ENCODE assay signal across 20 cellular contexts in genomic region chr14:52954346-52955214, GRCh38. TPM values are rescaled to one million over a fixed set of nuclear protein-coding genes. Genes with fewer than 3 reads are reported as not detected.
DNase-seq lines count a peak whose midpoint lies in the region; ATAC-seq, FAIRE-seq and TF ChIP-seq lines count a peak whose summit lies in the region.
"Had no signal": no experiment of that assay in that cellular context is flagged by ENCODE, and none has a peak within 500 bp of the region (broad histone marks: within the 10 kb centered on the region; RNA-seq: fewer than 3 reads in every experiment).

No MANE protein-coding gene starts in this region.

- POLR2A ChIA-PET in GM12878 (lab: Charles Lee), result interaction anchor here (0.7 kb wide), 1 partner anchor 199 kb away, joined by 3 read pairs; no protein-coding TSS in a partner anchor
- POLR2A ChIA-PET in activated CD4-positive, alpha-beta T cell treated with anti-CD3 and anti-CD28 coated beads, Interleukin-2, amount 10 ng/mL, durations not matched to agents 7 days and 5 days (lab: Charles Lee), result interaction anchor here (0.6 kb wide), 1 partner anchor 334 kb away, joined by 3 read pairs; no protein-coding TSS in a partner anchor

- no peaks in the 10 kb centered on the region for H3K36me3 Mint-ChIP-seq in activated naive CD4-positive, alpha-beta T cell treated with anti-CD3 and anti-CD28 coated beads for 36 hours (ENCODE audit: low read depth)
- no peaks in the 10 kb centered on the region for H3K36me3 Mint-ChIP-seq in activated CD4-positive, alpha-beta T cell treated with anti-CD3 and anti-CD28 coated beads, Interleukin-2, amount 10 ng/mL, durations not matched to agents 7 days and 5 days (ENCODE audit: low read depth)

- peak overlapping the region; percentile 66 for H3K27ac Mint-ChIP-seq in activated naive CD4-positive, alpha-beta T cell treated with anti-CD3 and anti-CD28 coated beads for 36 hours
- H3K27ac Mint-ChIP-seq in activated CD4-positive, alpha-beta T cell treated with anti-CD3 and anti-CD28 coated beads, Interleukin-2, amount 10 ng/mL, durations not matched to agents 7 days and 5 days, result no peak overlapping the region
- H3K27ac Mint-ChIP-seq: activated T-cell treated with anti-CD3 and anti-CD28 coated beads, Interleukin-2, amount 50 U/mL, for 24 hours had no signal

- 29% methylated on average over 6 of the region's 6 CpGs for WGBS in GM12878 (ENCODE audit: insufficient coverage, insufficient replicate concordance, low lambda C conversion rate, missing lambda C conversion rate)
- 68 to 84% methylated on average over 5 to 6 of the region's 6 CpGs for WGBS in transverse colon (ENCODE audit: low coverage in 1 of 2), 2 donors
- WGBS in small intestine, 3 donors, result 80 to 90% (median 81%) methylated on average over 6 of the region's 6 CpGs

- no peaks in the 10 kb centered on the region for H4K20me1 ChIP-seq in GM12878 (ENCODE audit: control insufficient read depth, insufficient read depth)

- H3K9ac ChIP-seq in GM12878 (ENCODE audit: control insufficient read depth, insufficient read depth, low read length), result no peak overlapping the region

- peaks cover 1 to 13% of the 10 kb centered on the region in 2 experiments for H3K27me3 ChIP-seq in GM12878 (replicated peaks in 1 of 2; ENCODE audit: control insufficient read depth in 2 of 2, insufficient read depth in 2 of 2, low read length in 1 of 2)
- peaks cover 39% of the 10 kb centered on the region for H3K27me3 ChIP-seq in transverse colon
- peaks cover 2 to 13% of the 10 kb centered on the region in 2 donors for H3K27me3 ChIP-seq in small intestine (ENCODE audit: control insufficient read depth in 2 of 2, insufficient read depth in 2 of 2, low read length in 2 of 2)
- H3K27me3 ChIP-seq: pancreas, SJSA1, testis had no signal

- TF ChIP-seq CTCF in GM12878 (IDR thresholded peaks at IDR 0.05 in 2 of 3, conservative IDR thresholded peaks at IDR 0.05 in 1 of 3; ENCODE audit: control insufficient read depth in 2 of 3, extremely low read depth in 1 of 3, insufficient read depth in 1 of 3, low read depth in 3 of 3, low read length in 3 of 3), result no peak
- TF ChIP-seq CTCF in transverse colon (IDR thresholded peaks at IDR 0.05), result peak in 1 of 5 experiments; percentile 30

- in situ Hi-C loops in GM12878 (cut with MboI) (no loop called here), transverse colon (cut with MboI; ENCODE audit: low pct_ligation_motif_present in 1 of 4, low pct_unique_long_range_greater_than_20kb in 1 of 4, low sequenced_read_pairs in 3 of 4) (loop anchor here in 1 of 4 donors (10.0 kb wide), 1 partner anchor 130 kb away; no protein-coding TSS in a partner anchor)

- TF ChIP-seq EP300 in GM12878 (IDR thresholded peaks at IDR 0.05; ENCODE audit: borderline replicate concordance in 1 of 2, control insufficient read depth in 1 of 2, low read depth in 2 of 2, low read length in 2 of 2) (no peak; a peak in 1 of 4 replicates), transverse colon (IDR thresholded peaks at IDR 0.05; ENCODE audit: low read depth) (no peak)

- no peak overlapping the region for H3K4me3 ChIP-seq in GM12878
- H3K4me3 ChIP-seq in transverse colon, result peak overlapping the region in 2 of 4 donors; percentile 6 to 13
- H3K4me3 ChIP-seq in small intestine (ENCODE audit: low read depth in 1 of 2, low read length in 2 of 2), result no peak overlapping the region
- H3K4me3 ChIP-seq: A549, pancreas, SJSA1, testis had no signal

- FAIRE-seq in GM12878 (lab: Jason Lieb, UNC) (no peak), small intestine (lab: Jason Lieb, UNC) (no peak)
- FAIRE-seq: A549, GM18507, pancreas had no signal

- no peak overlapping the region for H3K4me2 ChIP-seq in GM12878 (ENCODE audit: control insufficient read depth, insufficient read depth)
- H3K4me2 ChIP-seq: A549 had no signal

- H3K4me1 ChIP-seq in GM12878 (ENCODE audit: control insufficient read depth, insufficient read depth, low read length) (peaks cover 3% of the 10 kb centered on the region; the same call in 1 of the 2 replicates), transverse colon (peaks cover 0 to 18% (median 10%) of the 10 kb centered on the region in 4 donors), small intestine (ENCODE audit: control insufficient read depth in 2 of 2, insufficient read depth in 1 of 2, low read depth in 1 of 2, low read length in 1 of 2) (peaks cover 0 to 2% of the 10 kb centered on the region in 2 donors)

- intact Hi-C loops in activated naive CD4-positive, alpha-beta T cell treated with anti-CD3 and anti-CD28 coated beads for 36 hours (cut with micrococcal nuclease), result loop anchor here (1.0 to 5.0 kb wide), 2 partner anchors 226 to 402 kb away; partner anchors contain the start of genes GPR137C and TXNDC16
- intact Hi-C loops in GM12878 (cut with micrococcal nuclease; ENCODE audit: unreplicated experiment), result loop anchor here (5.0 kb wide), 1 partner anchor 37 kb away; no protein-coding TSS in a partner anchor
- intact Hi-C loops in transverse colon (cut with DNase I; ENCODE audit: low total_unique reads), result no loop called here

- peaks cover 25% of the 10 kb centered on the region for H3K27me3 Mint-ChIP-seq in activated naive CD4-positive, alpha-beta T cell treated with anti-CD3 and anti-CD28 coated beads for 36 hours (ENCODE audit: low read depth)
- H3K27me3 Mint-ChIP-seq in activated CD4-positive, alpha-beta T cell treated with anti-CD3 and anti-CD28 coated beads, Interleukin-2, amount 10 ng/mL, durations not matched to agents 7 days and 5 days, result peaks cover 45% of the 10 kb centered on the region

- RAD21 ChIA-PET in GM12878 (lab: Charles Lee; ENCODE audit: unreplicated experiment), result interaction anchor here (1.1 kb wide), 2 partner anchors 113 to 129 kb away, joined by 3 to 4 read pairs; no protein-coding TSS in a partner anchor

- peak; percentile 65 for ATAC-seq in GM12878
- ATAC-seq: A549, pancreas had no signal

- H3K79me2 ChIP-seq in GM12878 (ENCODE audit: control insufficient read depth, insufficient read depth, low read length), result no peaks in the 10 kb centered on the region

- peak overlapping the region; percentile 20 for H3K4me3 Mint-ChIP-seq in activated naive CD4-positive, alpha-beta T cell treated with anti-CD3 and anti-CD28 coated beads for 36 hours
- H3K4me3 Mint-ChIP-seq in activated CD4-positive, alpha-beta T cell treated with anti-CD3 and anti-CD28 coated beads, Interleukin-2, amount 10 ng/mL, durations not matched to agents 7 days and 5 days, result no peak overlapping the region
- H3K4me3 Mint-ChIP-seq: activated T-cell treated with anti-CD3 and anti-CD28 coated beads, Interleukin-2, amount 50 U/mL, for 24 hours; central memory CD8-positive, alpha-beta T cell had no signal

- no peaks in the 10 kb centered on the region for H3K36me3 ChIP-seq in GM12878 (ENCODE audit: control insufficient read depth in 2 of 2, insufficient read depth in 2 of 2, low read length in 1 of 2)
- H3K36me3 ChIP-seq in transverse colon, result no peaks in the 10 kb centered on the region
- H3K36me3 ChIP-seq in small intestine (ENCODE audit: control insufficient read depth in 2 of 2, insufficient read depth in 2 of 2, low read length in 2 of 2), result no peaks in the 10 kb centered on the region
- H3K36me3 ChIP-seq: pancreas had no signal

- peaks cover 27% of the 10 kb centered on the region for H3K4me1 Mint-ChIP-seq in activated naive CD4-positive, alpha-beta T cell treated with anti-CD3 and anti-CD28 coated beads for 36 hours (ENCODE audit: low read depth)
- peaks cover 16% of the 10 kb centered on the region for H3K4me1 Mint-ChIP-seq in activated CD4-positive, alpha-beta T cell treated with anti-CD3 and anti-CD28 coated beads, Interleukin-2, amount 10 ng/mL, durations not matched to agents 7 days and 5 days

- no peak for TF ChIP-seq RAD21 in GM12878 (IDR thresholded peaks at IDR 0.05; ENCODE audit: insufficient read depth, low read depth, low read length)

- SMC1A ChIA-PET in GM12878 (lab: Charles Lee; ENCODE audit: uncharacterized antibody, unreplicated experiment), result interaction anchor here (0.7 to 3.9 kb wide), 9 partner anchors 18 to 197 kb away, joined by 3 to 30 read pairs (median 4); no protein-coding TSS in a partner anchor

- TF ChIP-seq POLR2A in GM12878 (IDR thresholded peaks at IDR 0.05; ENCODE audit: low read depth, low read length) (no peak), transverse colon (IDR thresholded peaks at IDR 0.05) (peak; percentile 25)

- BruUV-seq in GM12878 (replicated peaks; lab: Mats Ljungman, UMichigan), result no TSS peak

- no peak overlapping the region for H2AFZ ChIP-seq in GM12878 (ENCODE audit: control insufficient read depth, low read depth, low read length)

- no peaks in the 10 kb centered on the region for H3K9me3 Mint-ChIP-seq in activated naive CD4-positive, alpha-beta T cell treated with anti-CD3 and anti-CD28 coated beads for 36 hours
- no peaks in the 10 kb centered on the region for H3K9me3 Mint-ChIP-seq in activated CD4-positive, alpha-beta T cell treated with anti-CD3 and anti-CD28 coated beads, Interleukin-2, amount 10 ng/mL, durations not matched to agents 7 days and 5 days
- H3K9me3 Mint-ChIP-seq: activated T-cell treated with anti-CD3 and anti-CD28 coated beads, Interleukin-2, amount 50 U/mL, for 24 hours; central memory CD8-positive, alpha-beta T cell had no signal

- H3K9me3 ChIP-seq in GM12878 (replicated peaks; ENCODE audit: control insufficient read depth, insufficient read depth, low read length) (no peaks in the 10 kb centered on the region), transverse colon (no peaks in the 10 kb centered on the region), small intestine (ENCODE audit: control insufficient read depth, low read depth) (no peaks in the 10 kb centered on the region)
- H3K9me3 ChIP-seq: A549, pancreas, SJSA1, testis had no signal

- no peak for DNase-seq in activated naive CD4-positive, alpha-beta T cell treated with anti-CD3 and anti-CD28 coated beads for 36 hours
- DNase-seq in activated naive CD4-positive, alpha-beta T cell (lab: John Stamatoyannopoulos, UW), result no peak
- DNase-seq in GM12878 (ENCODE audit: low read depth, low spot score) (no peak), medulla oblongata (ENCODE audit: extremely low spot score) (peak; percentile 37), transverse colon (no peak), small intestine (no peak), COR-L47 (lab: John Stamatoyannopoulos, UW) (no peak)
- DNase-seq in activated CD4-positive, alpha-beta T cell treated with anti-CD3 and anti-CD28 coated beads, Interleukin-2, amount 10 ng/mL, durations not matched to agents 7 days and 5 days, result no peak
- DNase-seq: activated T-cell treated with anti-CD3 and anti-CD28 coated beads, Interleukin-2, amount 50 U/mL, for 24 hours; DMS53; foreskin fibroblast; NCI-H1417; NCI-H748 treated with DMSO at 0.1 percent for 48 hours; pancreas; testis had no signal

- CTCF ChIA-PET in activated naive CD4-positive, alpha-beta T cell treated with anti-CD3 and anti-CD28 coated beads for 36 hours (lab: Charles Lee), result no interaction called here
- CTCF ChIA-PET in GM12878 (lab: Yijun Ruan, JAX), result interaction anchor here (0.9 to 1.4 kb wide), 3 partner anchors 9 to 111 kb away, joined by 3 to 5 read pairs (median 3); no protein-coding TSS in a partner anchor
- CTCF ChIA-PET in activated CD4-positive, alpha-beta T cell treated with anti-CD3 and anti-CD28 coated beads, Interleukin-2, amount 10 ng/mL, durations not matched to agents 7 days and 5 days (lab: Charles Lee), result no interaction called here

- H3K27ac ChIP-seq in GM12878 (ENCODE audit: control insufficient read depth, insufficient read depth) (no peak overlapping the region), transverse colon (peak overlapping the region; percentile 94 to 96 (median 94)), small intestine (ENCODE audit: low read depth in 1 of 2, low read length in 1 of 2) (peak overlapping the region in 1 of 2 donors; percentile 22)
- H3K27ac ChIP-seq: A549, pancreas, SJSA1, testis, VCaP had no signal

RNA-seq across cellular contexts. Expression of gene FERMT2, which starts 3.7 kb away (rescaled TPM):
- 1 to 10 TPM; 2.8 to 3.0 TPM for total RNA-seq in activated naive CD4-positive, alpha-beta T cell treated with anti-CD3 and anti-CD28 coated beads for 36 hours
- 49.5 and 53.7 TPM in 2 replicates for total RNA-seq in GM12878 (2013; cell fraction: nucleolus; rRNA removed)
- total RNA-seq in GM12878 (2014; rRNA removed) (20.8 and 25.2 TPM in 2 replicates), GM12878 (2014; rRNA removed; fragmentation: Illumina TruSeq; extraction: Trizol) (23.7 and 24.6 TPM in 2 replicates), GM12878 (2021) (22.6 and 26.6 TPM in 2 replicates), transverse colon (100 to 1,000 TPM in 1 of 4 donors, 10 to 100 TPM in 3; 38.6 to 186 (median 62.7) TPM)
- polyA plus RNA-seq in GM12878 (2011; ENCODE audit: low read depth), result 1.2 TPM
- polyA plus RNA-seq in GM12878 (2011; rRNA removed) (6.1 and 8.9 TPM in 2 replicates), GM12878 (2014; fragmentation: Illumina TruSeq; extraction: Trizol) (35.5 and 42.5 TPM in 2 replicates), GM12878 (2014; fragmentation: Nextera tagmentation; extraction: Ambion mirVana) (1 to 10 TPM; 4.9 to 8.6 TPM), GM12878 (2014; rRNA removed) (15.6 and 19.7 TPM in 2 replicates), GM12878 (2016; fragmentation: Nextera tagmentation; extraction: Ambion mirVana) (10 to 100 TPM; 16.9 to 19.3 TPM), small intestine (10 to 100 TPM in 1 of 3 donors, 1 to 10 TPM in 1, under 1 TPM in 1; 0.89 to 18.5 (median 4.6) TPM)
- polyA plus RNA-seq in GM12878 (2011; cell fraction: cytosol; rRNA removed), result 2.0 and 2.4 TPM in 2 replicates
- 4.9 and 5.3 TPM in 2 replicates for polyA plus RNA-seq in GM12878 (2011; cell fraction: nucleus; rRNA removed)
- polyA plus RNA-seq in GM12878 (2012), result 1.6 and 1.7 TPM in 2 replicates
- polyA minus RNA-seq in GM12878 (2011; rRNA and poly(A)+ RNA removed), result 3.5 and 4.6 TPM in 2 replicates
- 2.6 and 3.5 TPM in 2 replicates for polyA minus RNA-seq in GM12878 (2011; cell fraction: cytosol; rRNA and poly(A)+ RNA removed)
- polyA minus RNA-seq in GM12878 (2011; cell fraction: nucleus; rRNA and poly(A)+ RNA removed), result 1.5 and 2.3 TPM in 2 replicates
- under 1 TPM; 0.25 to 0.40 TPM for total RNA-seq in activated CD4-positive, alpha-beta T cell treated with anti-CD3 and anti-CD28 coated beads, Interleukin-2, amount 10 ng/mL, durations not matched to agents 7 days and 5 days

Comparison
In these comparisons a context has a peak if more than half of its experiments do, and no peak if none do; other contexts are left out.
1. RNA of gene FERMT2, which starts 3.7 kb away (total RNA-seq): 38.6 to 186 TPM in transverse colon and 20.8 to 53.7 TPM in GM12878; 2.8 to 3.0 TPM in activated naive CD4-positive, alpha-beta T cell treated with anti-CD3 and anti-CD28 coated beads for 36 hours and 0.25 to 0.40 TPM in activated CD4-positive, alpha-beta T cell treated with anti-CD3 and anti-CD28 coated beads, Interleukin-2, amount 10 ng/mL, durations not matched to agents 7 days and 5 days; every median in the first group is over 4 times any median in the second.